Comparison of ENCODE assay signal across 1 cellular context in the genomic region with DNA sequence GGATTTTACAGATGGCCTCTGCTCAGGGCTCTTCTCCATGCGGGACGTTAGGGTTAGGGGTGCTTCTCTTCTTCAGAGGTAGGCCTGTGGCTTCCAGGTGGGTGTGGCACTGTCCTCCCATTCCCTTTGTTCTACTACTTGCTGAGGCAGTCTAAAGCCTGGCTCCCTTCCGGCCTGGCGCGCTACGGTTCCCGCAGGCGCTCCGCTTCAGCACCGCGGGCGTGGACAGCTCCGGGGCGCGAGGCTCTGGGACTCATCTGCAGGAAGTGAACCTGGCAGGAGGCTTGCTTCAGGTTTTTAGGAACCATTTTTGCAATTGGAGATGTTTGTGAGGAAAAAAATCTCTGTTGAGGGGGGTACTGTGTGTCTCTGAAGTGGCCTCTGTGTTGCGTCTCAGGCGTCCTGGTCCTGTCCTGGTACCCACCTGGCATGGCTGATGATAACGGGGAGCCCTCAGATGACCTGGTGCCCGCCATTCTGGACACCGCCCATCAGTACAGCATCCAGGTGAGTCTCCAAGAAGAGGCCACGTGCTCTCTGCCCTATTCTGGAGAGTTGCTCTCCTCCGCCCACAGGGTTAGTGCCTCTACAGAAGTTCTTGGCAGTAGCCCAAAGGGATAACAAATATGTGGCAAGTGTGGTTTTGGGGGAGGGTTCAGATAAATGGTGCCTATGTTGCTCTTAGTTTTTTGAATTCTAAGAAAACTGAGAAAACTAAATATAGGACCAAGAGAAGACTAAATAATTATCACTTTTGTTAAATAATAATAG.
TF ChIP-seq lines count a peak whose summit lies in the region.

No MANE protein-coding gene starts in this region.

TF ChIP-seq in K562, 482 proteins besides CTCF, POLR2A, EP300 and RAD21 (continued from another document and continues in another):
- no peak for TF ChIP-seq ARNT (IDR thresholded peaks at IDR 0.05)
- TF ChIP-seq ZNF3 (CRISPR knock-in tag; IDR thresholded peaks at IDR 0.05) = no peak
- peak in 1 of 2 experiments; percentile 72; a peak in 1 of 4 replicates for TF ChIP-seq SRF (CRISPR knock-in tag; IDR thresholded peaks at IDR 0.05)
- no peak for TF ChIP-seq HINFP (tag; conservative IDR thresholded peaks at IDR 0.05; ENCODE audit: low read depth)
- no peak for TF ChIP-seq SOX6 (IDR thresholded peaks at IDR 0.05)
- TF ChIP-seq ZNF696 (CRISPR knock-in tag; conservative IDR thresholded peaks at IDR 0.05) = no peak
- no peak for TF ChIP-seq WHSC1 (IDR thresholded peaks at IDR 0.05; ENCODE audit: low read length)
- TF ChIP-seq RCOR1 (IDR thresholded peaks at IDR 0.05; ENCODE audit: borderline replicate concordance in 1 of 2, low read depth in 2 of 2, low read length in 2 of 2) = peak in 1 of 2 experiments; percentile 89; a peak in 2 of 4 replicates
- TF ChIP-seq NFE2L1 (tag; IDR thresholded peaks at IDR 0.05; ENCODE audit: borderline replicate concordance, low read depth) = no peak
- TF ChIP-seq COPS2 (conservative IDR thresholded peaks at IDR 0.05) = no peak
- TF ChIP-seq, protein P1, sequence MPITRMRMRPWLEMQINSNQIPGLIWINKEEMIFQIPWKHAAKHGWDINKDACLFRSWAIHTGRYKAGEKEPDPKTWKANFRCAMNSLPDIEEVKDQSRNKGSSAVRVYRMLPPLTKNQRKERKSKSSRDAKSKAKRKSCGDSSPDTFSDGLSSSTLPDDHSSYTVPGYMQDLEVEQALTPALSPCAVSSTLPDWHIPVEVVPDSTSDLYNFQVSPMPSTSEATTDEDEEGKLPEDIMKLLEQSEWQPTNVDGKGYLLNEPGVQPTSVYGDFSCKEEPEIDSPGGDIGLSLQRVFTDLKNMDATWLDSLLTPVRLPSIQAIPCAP (CRISPR knock-in tag; IDR thresholded peaks at IDR 0.05; ENCODE audit: borderline replicate concordance) = peak; percentile 91; the same call in 1 of the 2 replicates
- TF ChIP-seq MBD1 (CRISPR knock-in tag; IDR thresholded peaks at IDR 0.05) = no peak
- TF ChIP-seq JUN (IDR thresholded peaks at IDR 0.05; ENCODE audit: borderline replicate concordance, low read depth, low read length) = no peak
- no peak for TF ChIP-seq JUN (CRISPR knock-in tag; IDR thresholded peaks at IDR 0.05; ENCODE audit: borderline replicate concordance)
- TF ChIP-seq ELF4 (CRISPR knock-in tag; IDR thresholded peaks at IDR 0.05) = no peak
- no peak for TF ChIP-seq BRF1 (IDR thresholded peaks at IDR 0.05; ENCODE audit: borderline replicate concordance, extremely low read depth, insufficient read length)
- no peak for TF ChIP-seq SMARCA5 (IDR thresholded peaks at IDR 0.05)
- peak; percentile 87; the same call in 1 of the 2 replicates for TF ChIP-seq E2F1 (CRISPR knock-in tag; IDR thresholded peaks at IDR 0.05)
- no peak for TF ChIP-seq MAFK (IDR thresholded peaks at IDR 0.05; ENCODE audit: low read length)
- no peak for TF ChIP-seq SRSF1 (IDR thresholded peaks at IDR 0.05; ENCODE audit: low read depth, low read length)
- no peak; a peak in 1 of 3 replicates for TF ChIP-seq CBX3 (IDR thresholded peaks at IDR 0.05; ENCODE audit: borderline replicate concordance in 1 of 2, low read length in 2 of 2)
- TF ChIP-seq CBX1 (IDR thresholded peaks at IDR 0.05; ENCODE audit: low read depth) = no peak
- TF ChIP-seq, protein P2, sequence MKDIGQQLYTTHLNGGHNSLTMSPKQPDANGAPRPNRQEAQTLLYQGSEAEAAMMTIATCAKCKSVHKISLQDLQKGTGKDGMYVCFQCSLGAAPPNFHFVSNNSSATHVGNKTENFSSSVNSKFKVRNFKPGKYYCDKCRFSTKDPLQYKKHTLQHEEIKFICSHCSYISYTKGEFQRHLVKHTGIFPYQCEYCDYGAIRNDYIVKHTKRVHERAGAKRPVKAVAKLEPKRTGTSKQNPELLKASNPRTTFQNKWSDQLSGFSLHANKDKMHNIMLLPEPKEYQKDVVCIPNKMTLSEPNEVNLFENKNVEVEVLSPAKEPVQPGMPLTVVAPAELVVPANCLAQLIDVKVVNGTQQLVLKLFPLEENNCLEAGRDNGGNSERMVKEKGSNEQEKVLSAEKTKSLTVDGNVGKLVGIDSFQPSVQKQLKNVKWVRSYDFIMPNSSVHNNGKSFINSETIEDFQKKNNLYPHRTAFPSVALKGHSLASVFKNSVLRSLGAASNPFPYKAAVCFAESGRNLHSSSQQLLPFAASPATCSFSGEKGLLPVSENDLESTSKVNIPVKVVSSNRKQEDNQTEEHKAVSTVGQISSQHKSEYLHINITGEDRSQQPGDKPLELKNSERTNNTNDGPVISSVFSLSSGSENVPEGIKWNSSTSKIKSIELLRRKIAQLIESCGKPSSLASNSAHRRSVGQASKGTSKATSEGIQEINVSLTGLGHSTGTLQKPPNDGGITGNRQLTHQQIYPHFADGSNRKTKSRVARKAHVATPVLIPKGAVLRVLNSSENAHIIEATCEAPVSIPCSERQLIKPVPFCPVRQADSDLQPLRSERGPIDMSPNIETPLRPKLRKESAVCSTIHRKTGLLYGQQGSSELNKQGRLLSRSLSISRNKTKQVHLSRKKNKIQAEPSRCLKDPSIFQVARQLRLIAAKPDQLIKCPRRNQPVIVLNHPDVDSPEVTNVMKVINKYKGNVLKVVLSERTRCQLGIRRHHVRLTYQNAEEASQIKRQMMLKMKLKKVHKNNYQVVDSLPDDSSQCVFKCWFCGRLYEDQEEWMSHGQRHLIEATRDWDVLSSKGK (CRISPR knock-in tag; IDR thresholded peaks at IDR 0.05) = no peak
- no peak for TF ChIP-seq GTF3C2 (IDR thresholded peaks at IDR 0.05; ENCODE audit: borderline replicate concordance, extremely low read depth, insufficient read length)
- no peak for TF ChIP-seq RBM14 (IDR thresholded peaks at IDR 0.05; ENCODE audit: borderline replicate concordance, insufficient read depth, low read depth, low read length)
- no peak for TF ChIP-seq RREB1 (CRISPR knock-in tag; IDR thresholded peaks at IDR 0.05)
- no peak for TF ChIP-seq NCOA4 (IDR thresholded peaks at IDR 0.05; ENCODE audit: partially characterized antibody)
- no peak for TF ChIP-seq ARID2 (IDR thresholded peaks at IDR 0.05)
- no peak for TF ChIP-seq MYC (IDR thresholded peaks at IDR 0.05; ENCODE audit: low read depth, low read length)
- no peak for TF ChIP-seq MYC (CRISPR knock-in tag; IDR thresholded peaks at IDR 0.05; ENCODE audit: borderline replicate concordance, low read depth)
- TF ChIP-seq DMBX1 (CRISPR knock-in tag; IDR thresholded peaks at IDR 0.05; ENCODE audit: borderline replicate concordance) = peak; percentile 82; the same call in 1 of the 2 replicates
- TF ChIP-seq FOXO4 (CRISPR knock-in tag; IDR thresholded peaks at IDR 0.05) = no peak
- no peak for TF ChIP-seq ZNF174 (CRISPR knock-in tag; IDR thresholded peaks at IDR 0.05)
- TF ChIP-seq JUNB (CRISPR knock-in tag; conservative IDR thresholded peaks at IDR 0.05) = no peak
- TF ChIP-seq NFATC3 (IDR thresholded peaks at IDR 0.05) = no peak
- TF ChIP-seq SNIP1 (IDR thresholded peaks at IDR 0.05; ENCODE audit: low read depth) = no peak
- no peak for TF ChIP-seq GATA2 (CRISPR knock-in tag; IDR thresholded peaks at IDR 0.05)
- no peak for TF ChIP-seq HLTF (IDR thresholded peaks at IDR 0.05)
- peak; percentile 40 to 77; a peak in 3 of 4 replicates for TF ChIP-seq TEAD1 (CRISPR knock-in tag; IDR thresholded peaks at IDR 0.05)
- TF ChIP-seq NR1H2 (CRISPR knock-in tag; IDR thresholded peaks at IDR 0.05) = no peak
- no peak for TF ChIP-seq ZNF282 (CRISPR knock-in tag; IDR thresholded peaks at IDR 0.05)
- TF ChIP-seq SMARCC2 (IDR thresholded peaks at IDR 0.05; ENCODE audit: low read depth) = no peak
- TF ChIP-seq NRF1 (conservative IDR thresholded peaks at IDR 0.05 in 1 of 2, IDR thresholded peaks at IDR 0.05 in 1 of 2) = no peak
